Comparison of ENCODE assay signal across 1 cellular context in genomic region chr7:79980376-79980775, GRCh38.
TF ChIP-seq lines count a peak whose summit lies in the region.

No MANE protein-coding gene starts in this region.

TF ChIP-seq in IMR-90, 13 proteins besides CTCF, POLR2A, EP300 and RAD21 (continued from another document):
- TF ChIP-seq FOS (IDR thresholded peaks at IDR 0.05; ENCODE audit: low read depth, low read length) (no peak), MAZ (IDR thresholded peaks at IDR 0.05; ENCODE audit: borderline replicate concordance, low read depth, low read length) (no peak)
